8 cellular contexts compared by ENCODE assay signal in genomic region chr17:28372203-28372944, GRCh38. TPM values are rescaled to one million over a fixed set of nuclear protein-coding genes. Genes with fewer than 3 reads are reported as not detected.
DNase-seq lines count a peak whose midpoint lies in the region; ATAC-seq, FAIRE-seq and TF ChIP-seq lines count a peak whose summit lies in the region.

No MANE protein-coding gene starts in this region.

- peak overlapping the region; percentile 90 for H3K4me3 Mint-ChIP-seq in activated T-helper 17 cell treated with anti-CD3 and anti-CD28 coated beads, Interleukin-2, amount 50 U/mL, for 72 hours

- peaks cover 7% of the 10 kb centered on the region for H3K4me1 Mint-ChIP-seq in activated T-helper 17 cell treated with anti-CD3 and anti-CD28 coated beads, Interleukin-2, amount 50 U/mL, for 72 hours

- H3K4me1 ChIP-seq in left ventricle myocardium inferior (peaks cover 37% of the 10 kb centered on the region), skeletal muscle satellite cell (ENCODE audit: control insufficient read depth, insufficient read depth, low read length) (peaks cover 21% of the 10 kb centered on the region)

- H3K27ac Mint-ChIP-seq in activated T-helper 17 cell treated with anti-CD3 and anti-CD28 coated beads, Interleukin-2, amount 50 U/mL, for 72 hours = peak overlapping the region; percentile 97

- peak overlapping the region; percentile 95 for H3K4me2 ChIP-seq in skeletal muscle satellite cell (ENCODE audit: low read length)

- no peak for TF ChIP-seq CTCF in left ventricle myocardium inferior (IDR thresholded peaks at IDR 0.05; ENCODE audit: borderline replicate concordance)
- no peak for TF ChIP-seq CTCF in D721Med (IDR thresholded peaks at IDR 0.05; ENCODE audit: insufficient read depth, missing control alignments)

- H3K27ac ChIP-seq in left ventricle myocardium inferior (replicated peaks) = peak overlapping the region; percentile 76

- ATAC-seq in HG03280 (IDR thresholded peaks at IDR 0.05; ENCODE audit: unreplicated experiment) = peak; percentile 14
- ATAC-seq in activated T-helper 17 cell treated with anti-CD3 and anti-CD28 coated beads, Interleukin-2, amount 50 U/mL, for 72 hours (replicated peaks) = peak; percentile 14

- peak; percentile 58 for DNase-seq in stimulated activated CD4-positive, alpha-beta T cell treated with anti-CD3 and anti-CD28 coated beads, Interleukin-15, amount 100 ng/mL, for 24 hours
- no peak for DNase-seq in stimulated activated CD4-positive, alpha-beta T cell treated with anti-CD3 and anti-CD28 coated beads, Interleukin-12 subunit alpha, Interleukin-12 subunit beta, amount 100 ng/mL, for 4 hours
- DNase-seq in left ventricle myocardium inferior (peak; percentile 38), D721Med (ENCODE audit: insufficient read length, low spot score) (no peak), H54 (ENCODE audit: insufficient read length, low spot score) (no peak)

- H3K27me3 Mint-ChIP-seq in activated T-helper 17 cell treated with anti-CD3 and anti-CD28 coated beads, Interleukin-2, amount 50 U/mL, for 72 hours = no peaks in the 10 kb centered on the region

- H3K27me3 ChIP-seq in left ventricle myocardium inferior (ENCODE audit: low read depth) (no peaks in the 10 kb centered on the region), skeletal muscle satellite cell (ENCODE audit: control insufficient read depth, insufficient read depth, low read length) (no peaks in the 10 kb centered on the region)

- peak overlapping the region; percentile 74 for H3K9ac ChIP-seq in skeletal muscle satellite cell (ENCODE audit: low read depth, low read length)

- H3K4me3 ChIP-seq in left ventricle myocardium inferior = peak overlapping the region; percentile 76
- peak overlapping the region; percentile 79 for H3K4me3 ChIP-seq in skeletal muscle satellite cell (ENCODE audit: low read length)

- H3K36me3 Mint-ChIP-seq in activated T-helper 17 cell treated with anti-CD3 and anti-CD28 coated beads, Interleukin-2, amount 50 U/mL, for 72 hours (ENCODE audit: low read depth) = peaks cover 26% of the 10 kb centered on the region

- intact Hi-C loops in left ventricle myocardium inferior (cut with micrococcal nuclease) = no loop called here

- H3K36me3 ChIP-seq in left ventricle myocardium inferior (no peaks in the 10 kb centered on the region), skeletal muscle satellite cell (ENCODE audit: insufficient read depth, low read length) (no peaks in the 10 kb centered on the region)

- no peak for FAIRE-seq in D721Med (lab: Jason Lieb, UNC)
- FAIRE-seq in H54 (lab: Jason Lieb, UNC) = no peak

- TF ChIP-seq POLR2A in H54 (IDR thresholded peaks at IDR 0.05; ENCODE audit: low read depth, low read length) = no peak

- no peaks in the 10 kb centered on the region for H3K9me3 Mint-ChIP-seq in activated T-helper 17 cell treated with anti-CD3 and anti-CD28 coated beads, Interleukin-2, amount 50 U/mL, for 72 hours

- H3K9me3 ChIP-seq in left ventricle myocardium inferior (replicated peaks) = no peaks in the 10 kb centered on the region
- no peaks in the 10 kb centered on the region for H3K9me3 ChIP-seq in skeletal muscle satellite cell (replicated peaks; ENCODE audit: low read length)

RNA-seq across cellular contexts. Expression of gene SARM1, which starts 0.9 kb away (rescaled TPM):
- 10 to 100 TPM; 30.1 to 33.7 TPM for total RNA-seq in activated T-helper 17 cell treated with anti-CD3 and anti-CD28 coated beads, Interleukin-2, amount 50 U/mL, for 72 hours
- 5.1 TPM for total RNA-seq in left ventricle myocardium inferior
- total RNA-seq in skeletal muscle satellite cell (2012; rRNA removed) = 3.8 and 6.8 TPM in 2 replicates

RNA-seq across cellular contexts. Expression of gene VTN, which starts 2.3 kb away (rescaled TPM):
- total RNA-seq in activated T-helper 17 cell treated with anti-CD3 and anti-CD28 coated beads, Interleukin-2, amount 50 U/mL, for 72 hours = under 1 TPM; 0.16 to 0.43 TPM
- total RNA-seq in left ventricle myocardium inferior = 40.4 TPM
- total RNA-seq in skeletal muscle satellite cell (2012; rRNA removed) = under 0.01 and 0.25 TPM in 2 replicates

RNA-seq across cellular contexts. Expression of gene SEBOX, which starts 7.4 kb away (rescaled TPM):
- not detected for total RNA-seq in activated T-helper 17 cell treated with anti-CD3 and anti-CD28 coated beads, Interleukin-2, amount 50 U/mL, for 72 hours
- not detected for total RNA-seq in left ventricle myocardium inferior
- not detected in 2 replicates for total RNA-seq in skeletal muscle satellite cell (2012; rRNA removed)

RNA-seq across cellular contexts. Expression of gene POLDIP2, which starts 15.0 kb away (rescaled TPM):
- total RNA-seq in activated T-helper 17 cell treated with anti-CD3 and anti-CD28 coated beads, Interleukin-2, amount 50 U/mL, for 72 hours = 100 to 1,000 TPM in 1 of 2 donors, 10 to 100 TPM in 1; 48.9 to 109 TPM
- 154 TPM for total RNA-seq in left ventricle myocardium inferior
- total RNA-seq in skeletal muscle satellite cell (2012; rRNA removed) = 83.1 and 95.0 TPM in 2 replicates

RNA-seq across cellular contexts. Expression of gene SLC46A1, which starts 33.6 kb away (rescaled TPM):
- 1 to 10 TPM; 2.5 to 4.4 TPM for total RNA-seq in activated T-helper 17 cell treated with anti-CD3 and anti-CD28 coated beads, Interleukin-2, amount 50 U/mL, for 72 hours
- 6.0 TPM for total RNA-seq in left ventricle myocardium inferior
- 3.9 and 4.1 TPM in 2 replicates for total RNA-seq in skeletal muscle satellite cell (2012; rRNA removed)

Comparison
In these comparisons a context has a peak if more than half of its experiments do, and no peak if none do; other contexts are left out.
1. DNase-seq: peak in stimulated activated CD4-positive, alpha-beta T cell treated with anti-CD3 and anti-CD28 coated beads, Interleukin-15, amount 100 ng/mL, for 24 hours (single experiment) and left ventricle myocardium inferior (single experiment); none in stimulated activated CD4-positive, alpha-beta T cell treated with anti-CD3 and anti-CD28 coated beads, Interleukin-12 subunit alpha, Interleukin-12 subunit beta, amount 100 ng/mL, for 4 hours (single experiment), D721Med (single experiment) and H54 (single experiment).
2. RNA of gene VTN, which starts 2.3 kb away (total RNA-seq): 40.4 TPM in left ventricle myocardium inferior (single experiment); 0.16 to 0.43 TPM in activated T-helper 17 cell treated with anti-CD3 and anti-CD28 coated beads, Interleukin-2, amount 50 U/mL, for 72 hours; every median in the first group is over 10 times any median in the second.